ENCODE assay signal across 10 cellular contexts in genomic region chr7:46811529-46811928, GRCh38.
DNase-seq lines count a peak whose midpoint lies in the region; FAIRE-seq and TF ChIP-seq lines count a peak whose summit lies in the region.
"Had no signal": no experiment of that assay in that cellular context is flagged by ENCODE, and none has a peak within 500 bp of the region (broad histone marks: within the 10 kb centered on the region; RNA-seq: fewer than 3 reads in every experiment).

No MANE protein-coding gene starts in this region.

- no peaks in the 10 kb centered on the region for H3K36me3 ChIP-seq in keratinocyte (ENCODE audit: control insufficient read depth in 2 of 2, extremely low read depth in 1 of 2, insufficient read depth in 2 of 2, low read length in 2 of 2)

- DNase-seq in NCI-H82 (lab: John Stamatoyannopoulos, UW) (peak; percentile 10), NCI-H82 treated with DMSO at 0.1 percent for 48 hours (lab: John Stamatoyannopoulos, UW; ENCODE audit: unreplicated experiment) (no peak), brain pericyte (ENCODE audit: low read depth, low spot score) (peak; percentile 72), keratinocyte (ENCODE audit: low read depth, low spot score) (peak; percentile 30), endothelial cell (ENCODE audit: low spot score) (no peak), SIG-M5 treated with dmso at 0.1 percent for 504 hours (lab: John Stamatoyannopoulos, UW; ENCODE audit: unreplicated experiment) (no peak), NCI-H2081 (lab: John Stamatoyannopoulos, UW) (no peak)
- DNase-seq in activated T-cell treated with anti-CD3 and anti-CD28 coated beads, Interleukin-2, amount 50 U/mL, for 24 hours = no peak
- DNase-seq: AML-193; naive thymus-derived CD8-positive, alpha-beta T cell had no signal

- no peaks in the 10 kb centered on the region for H3K79me2 ChIP-seq in keratinocyte (ENCODE audit: control insufficient read depth, insufficient read depth, low read length)

- no peak overlapping the region for H3K27ac ChIP-seq in keratinocyte (ENCODE audit: control insufficient read depth, insufficient read depth, low read length)

- H3K27me3 Mint-ChIP-seq in endothelial cell (ENCODE audit: unreplicated experiment) = no peaks in the 10 kb centered on the region
- H3K27me3 Mint-ChIP-seq in activated T-cell treated with anti-CD3 and anti-CD28 coated beads, Interleukin-2, amount 50 U/mL, for 24 hours = no peaks in the 10 kb centered on the region
- H3K27me3 Mint-ChIP-seq: naive thymus-derived CD8-positive, alpha-beta T cell had no signal

- no peaks in the 10 kb centered on the region for H3K9me1 ChIP-seq in keratinocyte (ENCODE audit: control insufficient read depth, extremely low read depth, insufficient read depth, low read length)

- no peak overlapping the region for H3K4me2 ChIP-seq in keratinocyte (ENCODE audit: control insufficient read depth, extremely low read depth, insufficient read depth, low read depth, low read length)

- peak; percentile 82 for FAIRE-seq in keratinocyte (lab: Jason Lieb, UNC)

- H3K4me3 ChIP-seq in keratinocyte (ENCODE audit: control insufficient read depth in 2 of 3, extremely low read depth in 1 of 3, insufficient read depth in 2 of 3, low read depth in 1 of 3, low read length in 3 of 3) = no peak overlapping the region

- H3K9me3 ChIP-seq in keratinocyte (ENCODE audit: control insufficient read depth, low read depth, low read length) = no peaks in the 10 kb centered on the region

- no peaks in the 10 kb centered on the region for H3K27me3 ChIP-seq in keratinocyte (ENCODE audit: control insufficient read depth, extremely low read depth, insufficient read depth, low read length)

- H2AFZ ChIP-seq in keratinocyte (ENCODE audit: control insufficient read depth, low read length) = no peak overlapping the region

- no peak overlapping the region for H3K4me3 Mint-ChIP-seq in endothelial cell (ENCODE audit: unreplicated experiment)
- no peak overlapping the region for H3K4me3 Mint-ChIP-seq in activated T-cell treated with anti-CD3 and anti-CD28 coated beads, Interleukin-2, amount 50 U/mL, for 24 hours
- H3K4me3 Mint-ChIP-seq: naive thymus-derived CD8-positive, alpha-beta T cell had no signal

- dilution Hi-C loops in keratinocyte (cut with MboI; ENCODE audit: extremely low pct_ligation_motif_present, low sequenced_read_pairs) = no loop called here

- H3K4me1 ChIP-seq in keratinocyte (ENCODE audit: control insufficient read depth, extremely low read depth, insufficient read depth, low read length) = peaks cover 13% of the 10 kb centered on the region

- TF ChIP-seq CTCF in keratinocyte (optimal IDR thresholded peaks at IDR 0.05 in 1 of 3, IDR thresholded peaks at IDR 0.05 in 1 of 3, conservative IDR thresholded peaks at IDR 0.05 in 1 of 3; ENCODE audit: extremely low read depth in 1 of 3, insufficient read depth in 2 of 3, low read length in 3 of 3) (no peak), endothelial cell (IDR thresholded peaks at IDR 0.05; ENCODE audit: unreplicated experiment) (no peak)

- H3K4me1 Mint-ChIP-seq in endothelial cell (ENCODE audit: unreplicated experiment) = peaks cover 7% of the 10 kb centered on the region
- no peaks in the 10 kb centered on the region for H3K4me1 Mint-ChIP-seq in activated T-cell treated with anti-CD3 and anti-CD28 coated beads, Interleukin-2, amount 50 U/mL, for 24 hours (ENCODE audit: low read depth)
- H3K4me1 Mint-ChIP-seq: naive thymus-derived CD8-positive, alpha-beta T cell had no signal

- H3K27ac Mint-ChIP-seq in endothelial cell (ENCODE audit: unreplicated experiment) = no peak overlapping the region
- no peak overlapping the region for H3K27ac Mint-ChIP-seq in activated T-cell treated with anti-CD3 and anti-CD28 coated beads, Interleukin-2, amount 50 U/mL, for 24 hours
- H3K27ac Mint-ChIP-seq: naive thymus-derived CD8-positive, alpha-beta T cell had no signal

- H4K20me1 ChIP-seq in keratinocyte (ENCODE audit: control insufficient read depth, extremely low read depth, insufficient read depth, low read length) = no peaks in the 10 kb centered on the region

- no peak overlapping the region for H3K9ac ChIP-seq in keratinocyte (ENCODE audit: control insufficient read depth, extremely low read depth, insufficient read depth, low read length)

- no peaks in the 10 kb centered on the region for H3K9me3 Mint-ChIP-seq in endothelial cell (ENCODE audit: unreplicated experiment)
- H3K9me3 Mint-ChIP-seq in activated T-cell treated with anti-CD3 and anti-CD28 coated beads, Interleukin-2, amount 50 U/mL, for 24 hours = peaks cover 9% of the 10 kb centered on the region

- H3K36me3 Mint-ChIP-seq in endothelial cell (ENCODE audit: low read depth, unreplicated experiment) = no peaks in the 10 kb centered on the region
- no peaks in the 10 kb centered on the region for H3K36me3 Mint-ChIP-seq in activated T-cell treated with anti-CD3 and anti-CD28 coated beads, Interleukin-2, amount 50 U/mL, for 24 hours (ENCODE audit: low read depth)

Comparison
In these comparisons a context has a peak if more than half of its experiments do, and no peak if none do; other contexts are left out.
1. DNase-seq: peak in NCI-H82 (single experiment), brain pericyte (single experiment) and keratinocyte (single experiment); none in NCI-H82 treated with DMSO at 0.1 percent for 48 hours (single experiment), endothelial cell (single experiment), activated T-cell treated with anti-CD3 and anti-CD28 coated beads, Interleukin-2, amount 50 U/mL, for 24 hours (single experiment), SIG-M5 treated with dmso at 0.1 percent for 504 hours (single experiment) and NCI-H2081 (0 of 2).